27 cellular contexts compared by ENCODE assay signal in the genomic region with DNA sequence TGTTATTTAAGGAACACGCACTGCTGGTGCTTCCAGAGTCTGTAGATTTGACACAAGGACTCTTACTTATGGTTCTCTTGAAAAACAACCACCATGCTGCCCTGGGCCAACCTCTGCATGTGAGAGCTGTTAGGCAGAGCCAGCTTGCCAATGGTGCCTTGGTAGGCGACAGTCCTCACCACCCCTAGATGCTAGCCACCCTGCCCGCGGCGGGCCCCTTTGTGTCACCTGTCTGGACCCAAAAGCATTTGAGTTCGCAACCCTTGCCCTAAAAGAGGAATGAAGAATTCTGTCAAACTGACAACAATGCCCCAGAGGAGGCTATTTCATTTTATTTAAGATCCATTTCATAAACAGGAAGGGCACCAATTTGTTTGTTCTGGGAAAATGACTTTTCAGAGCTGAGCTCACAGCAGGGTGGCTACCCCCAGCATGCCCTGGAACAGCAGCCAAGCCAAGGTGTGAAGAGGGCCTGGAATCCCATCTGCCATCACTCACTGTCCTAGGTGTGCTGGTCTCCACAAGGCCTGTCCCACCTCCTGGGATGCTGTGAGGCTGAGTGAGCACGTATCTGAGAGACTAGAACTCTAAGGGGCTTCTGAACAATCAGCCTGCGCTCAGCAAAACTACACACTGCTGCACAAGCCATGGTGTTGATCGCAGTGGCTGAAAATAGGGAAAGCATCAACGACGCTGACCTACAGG.
"Had no signal": no experiment of that assay in that cellular context is flagged by ENCODE, and none has a peak within 500 bp of the region (broad histone marks: within the 10 kb centered on the region; RNA-seq: fewer than 3 reads in every experiment).

No MANE protein-coding gene starts in this region.

- H3K9me3 ChIP-seq: ascending aorta, body of pancreas had no signal

- H3K9me3 Mint-ChIP-seq: activated B cell treated with CpG ODN at 0.5 μM for 24 hours; activated CD4-positive, alpha-beta T cell treated with anti-CD3 and anti-CD28 coated beads, Interleukin-2, amount 10 ng/mL, durations not matched to agents 24 days and 14 days; activated naive CD4-positive, alpha-beta T cell treated with anti-CD3 and anti-CD28 coated beads, Interleukin-2, amount 50 U/mL, for 72 hours; activated naive CD8-positive, alpha-beta T cell treated with anti-CD3 and anti-CD28 coated beads, Interleukin-2, amount 50 U/mL, for 24 hours; activated T-cell treated with anti-CD3 and anti-CD28 coated beads, Interleukin-2, amount 50 U/mL, for 24 hours; activated T-helper 1 cell treated with anti-CD3 and anti-CD28 coated beads, Interleukin-12 subunit alpha, Interleukin-12 subunit beta, Interleukin-2, Interleukin-4 antibody, amounts not matched to agents 30 ng/mL and 10 ng/mL and 1 ng/mL, durations not matched to agents 14 hours and 24 hours and 36 hours had no signal

- H3K27ac ChIP-seq: ascending aorta, body of pancreas had no signal

- H3K36me3 ChIP-seq: ascending aorta had no signal

- H3K27ac Mint-ChIP-seq: activated B cell treated with CpG ODN at 0.5 μM for 24 hours; activated CD4-positive, alpha-beta T cell treated with anti-CD3 and anti-CD28 coated beads, Interleukin-2, amount 10 ng/mL, durations not matched to agents 24 days and 14 days; activated CD8-positive, alpha-beta memory T cell treated with anti-CD3 and anti-CD28 coated beads, Interleukin-2, amount 10 ng/mL, durations not matched to agents 7 days and 5 days; activated naive CD4-positive, alpha-beta T cell treated with anti-CD3 and anti-CD28 coated beads, Interleukin-2, amount 50 U/mL, for 72 hours; activated naive CD8-positive, alpha-beta T cell treated with anti-CD3 and anti-CD28 coated beads, Interleukin-2, amount 50 U/mL, for 24 hours; activated T-cell treated with anti-CD3 and anti-CD28 coated beads, Interleukin-2, amount 50 U/mL, for 24 hours; activated T-helper 1 cell treated with anti-CD3 and anti-CD28 coated beads, Interleukin-12 subunit alpha, Interleukin-12 subunit beta, Interleukin-2, Interleukin-4 antibody, amounts not matched to agents 30 ng/mL and 10 ng/mL and 1 ng/mL, durations not matched to agents 14 hours and 24 hours and 36 hours; T-helper 17 cell had no signal

- H3K27me3 Mint-ChIP-seq: activated B cell treated with CpG ODN at 0.5 μM for 24 hours; activated CD8-positive, alpha-beta memory T cell treated with anti-CD3 and anti-CD28 coated beads, Interleukin-2, amount 10 ng/mL, durations not matched to agents 7 days and 5 days had no signal

- H3K27me3 ChIP-seq: ascending aorta, body of pancreas had no signal

- ATAC-seq: activated CD8-positive, alpha-beta memory T cell treated with anti-CD3 and anti-CD28 coated beads, Interleukin-2, amount 10 ng/mL, durations not matched to agents 7 days and 5 days; activated naive CD4-positive, alpha-beta T cell treated with anti-CD3 and anti-CD28 coated beads, Interleukin-2, amount 50 U/mL, for 72 hours; activated naive CD8-positive, alpha-beta T cell treated with anti-CD3 and anti-CD28 coated beads, Interleukin-2, amount 50 U/mL, for 24 hours; PC-3; T-helper 17 cell had no signal

- H3K4me1 ChIP-seq: ascending aorta, body of pancreas had no signal

- DNase-seq: activated B cell treated with CpG ODN at 0.5 μM for 24 hours; activated CD4-positive, alpha-beta T cell treated with anti-CD3 and anti-CD28 coated beads for 1 hour; activated CD4-positive, alpha-beta T cell treated with anti-CD3 and anti-CD28 coated beads, Interleukin-2, amount 10 ng/mL, durations not matched to agents 24 days and 14 days; activated CD4-positive, alpha-beta T cell treated with anti-CD3 and anti-CD28 coated beads, Interleukin-2, amount 50 U/mL, for 48 hours; activated CD8-positive, alpha-beta memory T cell treated with anti-CD3 and anti-CD28 coated beads, Interleukin-2, amount 10 ng/mL, durations not matched to agents 7 days and 5 days; activated effector memory CD4-positive, alpha-beta T cell treated with Interleukin-2 at 50 U/mL for 16 hours; activated naive CD4-positive, alpha-beta T cell; activated naive CD8-positive, alpha-beta T cell treated with anti-CD3 and anti-CD28 coated beads, Interleukin-2, amount 50 U/mL, for 24 hours; activated T-cell treated with anti-CD3 and anti-CD28 coated beads, Interleukin-2, amount 50 U/mL, for 24 hours; amniotic stem cell; body of pancreas; Karpas-422; NCI-H1105 treated with DMSO at 0.1 percent for 48 hours; NCI-H1436 treated with DMSO at 0.1 percent for 48 hours; NCI-H187; NCI-H2081; NCI-H510A treated with DMSO at 0.1 percent for 48 hours; NCI-H69; NK-92 treated with Interleukin-12 subunit alpha and Interleukin-12 subunit beta, amount 100 ng/mL, for 24 hours; SIG-M5; T-helper 17 cell; T-helper 9 cell had no signal

- H3K4me1 Mint-ChIP-seq: activated B cell treated with CpG ODN at 0.5 μM for 24 hours; activated CD4-positive, alpha-beta T cell treated with anti-CD3 and anti-CD28 coated beads, Interleukin-2, amount 10 ng/mL, durations not matched to agents 24 days and 14 days; activated CD8-positive, alpha-beta memory T cell treated with anti-CD3 and anti-CD28 coated beads, Interleukin-2, amount 10 ng/mL, durations not matched to agents 7 days and 5 days; activated naive CD8-positive, alpha-beta T cell treated with anti-CD3 and anti-CD28 coated beads, Interleukin-2, amount 50 U/mL, for 24 hours; central memory CD8-positive, alpha-beta T cell; T-helper 17 cell had no signal

- H3K36me3 Mint-ChIP-seq: activated CD8-positive, alpha-beta memory T cell treated with anti-CD3 and anti-CD28 coated beads, Interleukin-2, amount 10 ng/mL, durations not matched to agents 7 days and 5 days; activated naive CD4-positive, alpha-beta T cell treated with anti-CD3 and anti-CD28 coated beads, Interleukin-2, amount 50 U/mL, for 72 hours had no signal

- H3K4me3 Mint-ChIP-seq: activated B cell treated with CpG ODN at 0.5 μM for 24 hours; activated CD4-positive, alpha-beta T cell treated with anti-CD3 and anti-CD28 coated beads, Interleukin-2, amount 10 ng/mL, durations not matched to agents 24 days and 14 days; activated CD8-positive, alpha-beta memory T cell treated with anti-CD3 and anti-CD28 coated beads, Interleukin-2, amount 10 ng/mL, durations not matched to agents 7 days and 5 days; activated naive CD8-positive, alpha-beta T cell treated with anti-CD3 and anti-CD28 coated beads, Interleukin-2, amount 50 U/mL, for 24 hours; activated T-cell treated with anti-CD3 and anti-CD28 coated beads, Interleukin-2, amount 50 U/mL, for 24 hours; activated T-helper 1 cell treated with anti-CD3 and anti-CD28 coated beads, Interleukin-12 subunit alpha, Interleukin-12 subunit beta, Interleukin-2, Interleukin-4 antibody, amounts not matched to agents 30 ng/mL and 10 ng/mL and 1 ng/mL, durations not matched to agents 14 hours and 24 hours and 36 hours; central memory CD8-positive, alpha-beta T cell; T-helper 17 cell had no signal

- H3K4me3 ChIP-seq: ascending aorta, body of pancreas had no signal
